32 cellular contexts compared by ENCODE assay signal in genomic region chr5:177041936-177042335, GRCh38.
"Had no signal": no experiment of that assay in that cellular context is flagged by ENCODE, and none has a peak within 500 bp of the region (broad histone marks: within the 10 kb centered on the region; RNA-seq: fewer than 3 reads in every experiment).

No MANE protein-coding gene starts in this region.

- H3K4me3 ChIP-seq: adrenal gland, SJSA1 had no signal

- H3K27ac ChIP-seq: adrenal gland, SJSA1 had no signal

- H3K27me3 ChIP-seq: adrenal gland, SJSA1 had no signal

- DNase-seq: activated B cell treated with CpG ODN at 0.5 μM for 24 hours; activated CD4-positive, alpha-beta T cell treated with anti-CD3 and anti-CD28 coated beads for 1 hour; activated CD4-positive, alpha-beta T cell treated with anti-CD3 and anti-CD28 coated beads, Interleukin-2, amount 10 ng/mL, durations not matched to agents 24 days and 14 days; activated CD4-positive, alpha-beta T cell treated with anti-CD3 and anti-CD28 coated beads, Interleukin-2, amount 50 U/mL, for 48 hours; activated CD8-positive, alpha-beta memory T cell treated with anti-CD3 and anti-CD28 coated beads, Interleukin-2, amount 10 ng/mL, durations not matched to agents 7 days and 5 days; activated gamma-delta T cell treated with Interleukin-2 at 50 U/mL for 16 hours; activated naive CD4-positive, alpha-beta T cell treated with anti-CD3 and anti-CD28 coated beads, Interleukin-2, amount 50 U/mL, for 16 hours; activated naive CD8-positive, alpha-beta T cell treated with anti-CD3 and anti-CD28 coated beads, Interleukin-2, amount 10 ng/mL, durations not matched to agents 7 days and 5 days; activated T-cell treated with anti-CD3 and anti-CD28 coated beads, Interleukin-2, amount 50 U/mL, for 48 hours; adrenal gland; anterior cingulate cortex; Kasumi-1; KBM-7; MV-4-11; NCI-H1092 treated with DMSO at 0.1 percent for 48 hours; NCI-H1417 treated with DMSO at 0.1 percent for 48 hours; NCI-H1694 treated with DMSO at 0.1 percent for 48 hours; NCI-H2029 treated with DMSO at 0.1 percent for 48 hours; NCI-H345; NCI-H510A; NCI-H526 treated with DMSO at 0.1 percent for 48 hours; NCI-H82; PC-3; SHP77; SW 1271; T-helper 9 cell had no signal

- FAIRE-seq: RCC 7860, TTC549 had no signal

- H3K27ac Mint-ChIP-seq: activated B cell treated with CpG ODN at 0.5 μM for 24 hours; activated CD4-positive, alpha-beta T cell treated with anti-CD3 and anti-CD28 coated beads, Interleukin-2, amount 10 ng/mL, durations not matched to agents 24 days and 14 days; activated CD8-positive, alpha-beta memory T cell treated with anti-CD3 and anti-CD28 coated beads, Interleukin-2, amount 10 ng/mL, durations not matched to agents 7 days and 5 days; activated naive CD8-positive, alpha-beta T cell treated with anti-CD3 and anti-CD28 coated beads, Interleukin-2, amount 10 ng/mL, durations not matched to agents 7 days and 5 days; activated T-helper 2 cell treated with anti-CD3 and anti-CD28 coated beads, Interferon-gamma antibody, Interleukin-2, Interleukin-4, amounts not matched to agents 10 μg/mL and 5 μg/mL and 100 μg/mL, durations not matched to agents 14 hours and 24 hours and 36 hours; T-helper 1 cell treated with Interleukin-12 subunit alpha and Interleukin-12 subunit beta and Interleukin-4 antibody, amounts not matched to agents 30 μg/mL and 1 μg/mL, for 36 hours had no signal

- H3K4me3 Mint-ChIP-seq: activated B cell treated with CpG ODN at 0.5 μM for 24 hours; activated CD4-positive, alpha-beta T cell treated with anti-CD3 and anti-CD28 coated beads, Interleukin-2, amount 10 ng/mL, durations not matched to agents 24 days and 14 days; activated CD8-positive, alpha-beta memory T cell treated with anti-CD3 and anti-CD28 coated beads, Interleukin-2, amount 10 ng/mL, durations not matched to agents 7 days and 5 days; activated naive CD8-positive, alpha-beta T cell treated with anti-CD3 and anti-CD28 coated beads, Interleukin-2, amount 10 ng/mL, durations not matched to agents 7 days and 5 days; central memory CD8-positive, alpha-beta T cell; T-helper 1 cell treated with Interleukin-12 subunit alpha and Interleukin-12 subunit beta and Interleukin-4 antibody, amounts not matched to agents 30 μg/mL and 1 μg/mL, for 36 hours had no signal

- ATAC-seq: activated CD8-positive, alpha-beta memory T cell treated with anti-CD3 and anti-CD28 coated beads, Interleukin-2, amount 10 ng/mL, durations not matched to agents 7 days and 5 days; PC-3 had no signal

- H3K27me3 Mint-ChIP-seq: activated B cell treated with CpG ODN at 0.5 μM for 24 hours; activated CD4-positive, alpha-beta T cell treated with anti-CD3 and anti-CD28 coated beads, Interleukin-2, amount 10 ng/mL, durations not matched to agents 24 days and 14 days; activated CD8-positive, alpha-beta memory T cell treated with anti-CD3 and anti-CD28 coated beads, Interleukin-2, amount 10 ng/mL, durations not matched to agents 7 days and 5 days; activated naive CD8-positive, alpha-beta T cell treated with anti-CD3 and anti-CD28 coated beads, Interleukin-2, amount 10 ng/mL, durations not matched to agents 7 days and 5 days; central memory CD8-positive, alpha-beta T cell had no signal

- H3K9me3 ChIP-seq: adrenal gland, SJSA1 had no signal

- H3K9me3 Mint-ChIP-seq: activated B cell treated with CpG ODN at 0.5 μM for 24 hours; activated CD4-positive, alpha-beta T cell treated with anti-CD3 and anti-CD28 coated beads, Interleukin-2, amount 10 ng/mL, durations not matched to agents 24 days and 14 days; activated naive CD8-positive, alpha-beta T cell treated with anti-CD3 and anti-CD28 coated beads, Interleukin-2, amount 10 ng/mL, durations not matched to agents 7 days and 5 days; activated T-helper 2 cell treated with anti-CD3 and anti-CD28 coated beads, Interferon-gamma antibody, Interleukin-2, Interleukin-4, amounts not matched to agents 10 μg/mL and 5 μg/mL and 100 μg/mL, durations not matched to agents 14 hours and 24 hours and 36 hours; central memory CD8-positive, alpha-beta T cell; T-helper 1 cell treated with Interleukin-12 subunit alpha and Interleukin-12 subunit beta and Interleukin-4 antibody, amounts not matched to agents 30 μg/mL and 1 μg/mL, for 36 hours had no signal

- H3K4me1 Mint-ChIP-seq: activated B cell treated with CpG ODN at 0.5 μM for 24 hours; activated CD4-positive, alpha-beta T cell treated with anti-CD3 and anti-CD28 coated beads, Interleukin-2, amount 10 ng/mL, durations not matched to agents 24 days and 14 days; activated CD8-positive, alpha-beta memory T cell treated with anti-CD3 and anti-CD28 coated beads, Interleukin-2, amount 10 ng/mL, durations not matched to agents 7 days and 5 days; activated naive CD8-positive, alpha-beta T cell treated with anti-CD3 and anti-CD28 coated beads, Interleukin-2, amount 10 ng/mL, durations not matched to agents 7 days and 5 days; central memory CD8-positive, alpha-beta T cell had no signal
